1 cellular context compared by ENCODE assay signal in the genomic region with DNA sequence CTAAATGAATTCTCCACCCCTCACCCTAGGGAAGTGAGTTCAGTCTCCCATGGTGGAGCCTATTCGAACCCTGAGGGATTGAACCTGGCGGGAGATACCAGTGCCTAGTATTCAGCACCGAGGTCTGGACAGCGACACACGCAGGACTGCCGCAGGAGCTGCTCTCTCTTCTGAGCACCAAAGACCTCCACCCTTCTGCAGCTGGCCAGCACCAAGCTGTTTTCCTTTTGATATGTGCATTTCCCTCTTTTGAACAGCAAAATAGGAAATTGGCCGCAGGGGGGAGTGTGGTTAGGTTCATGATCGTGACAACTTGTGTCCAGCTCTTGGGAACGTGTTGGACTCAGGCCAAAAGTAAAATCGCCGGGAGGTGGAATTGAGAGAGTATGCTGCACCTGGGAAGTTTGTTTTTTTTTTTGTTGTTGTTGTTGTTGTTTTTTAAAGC.
TF ChIP-seq lines count a peak whose summit lies in the region.

No MANE protein-coding gene starts in this region.

TF ChIP-seq in HepG2, 621 proteins besides CTCF, POLR2A, EP300 and RAD21 (continued from another document and continues in another):
- TF ChIP-seq GABPA (IDR thresholded peaks at IDR 0.05; ENCODE audit: low read depth, low read length) (no peak), GABPA (CRISPR knock-in tag; IDR thresholded peaks at IDR 0.05; ENCODE audit: low read depth) (no peak), PITX1 (CRISPR knock-in tag; IDR thresholded peaks at IDR 0.05) (no peak), TMF1 (CRISPR knock-in tag; IDR thresholded peaks at IDR 0.05; ENCODE audit: low read depth) (no peak), ZNF841 (CRISPR knock-in tag; IDR thresholded peaks at IDR 0.05; ENCODE audit: borderline replicate concordance) (no peak), EED (CRISPR knock-in tag; IDR thresholded peaks at IDR 0.05) (no peak), ZSCAN12 (CRISPR knock-in tag; IDR thresholded peaks at IDR 0.05) (peak; percentile 43; the same call in 1 of the 2 replicates), BHLHE40 (IDR thresholded peaks at IDR 0.05; ENCODE audit: low read length) (no peak), SETDB1 (CRISPR knock-in tag; IDR thresholded peaks at IDR 0.05; ENCODE audit: borderline replicate concordance) (no peak), NFATC3 (CRISPR knock-in tag; IDR thresholded peaks at IDR 0.05) (no peak), FLYWCH1 (CRISPR knock-in tag; IDR thresholded peaks at IDR 0.05) (no peak), ZNF263 (CRISPR knock-in tag; IDR thresholded peaks at IDR 0.05) (peak; percentile 49; the same call in 1 of the 2 replicates), KDM5A (IDR thresholded peaks at IDR 0.05; ENCODE audit: borderline replicate concordance, low read length) (no peak), SRSF9 (IDR thresholded peaks at IDR 0.05; ENCODE audit: borderline replicate concordance, insufficient read depth, low read depth, low read length, poor library complexity, severe bottlenecking) (no peak), ZFP41 (CRISPR knock-in tag; IDR thresholded peaks at IDR 0.05; ENCODE audit: borderline replicate concordance) (no peak), ZSCAN29 (CRISPR knock-in tag; conservative IDR thresholded peaks at IDR 0.05) (no peak), ZSCAN20 (CRISPR knock-in tag; IDR thresholded peaks at IDR 0.05; ENCODE audit: borderline replicate concordance) (no peak), HOXD1 (CRISPR knock-in tag; IDR thresholded peaks at IDR 0.05) (0 out of 2 replicates have a peak, but pooled peaks have one; percentile 34), ZNF766 (CRISPR knock-in tag; IDR thresholded peaks at IDR 0.05; ENCODE audit: borderline replicate concordance) (peak; percentile 69; the same call in 1 of the 2 replicates), ZNF17 (CRISPR knock-in tag; IDR thresholded peaks at IDR 0.05) (no peak), ZBTB38 (CRISPR knock-in tag; IDR thresholded peaks at IDR 0.05) (no peak), ZNF382 (CRISPR knock-in tag; IDR thresholded peaks at IDR 0.05; ENCODE audit: borderline replicate concordance) (no peak), PHB2 (IDR thresholded peaks at IDR 0.05; ENCODE audit: partially characterized antibody) (no peak), ZFP36L2 (CRISPR knock-in tag; IDR thresholded peaks at IDR 0.05) (0 out of 2 replicates have a peak, but pooled peaks have one; percentile 33), SALL2 (CRISPR knock-in tag; IDR thresholded peaks at IDR 0.05) (0 out of 2 replicates have a peak, but pooled peaks have one; percentile 41), MXD4 (CRISPR knock-in tag; IDR thresholded peaks at IDR 0.05) (peak; percentile 62; the same call in 1 of the 2 replicates), CCAR2 (optimal IDR thresholded peaks at IDR 0.05; ENCODE audit: low read depth, low read length) (no peak), RFXANK (CRISPR knock-in tag; IDR thresholded peaks at IDR 0.05) (no peak), HDAC6 (IDR thresholded peaks at IDR 0.05; ENCODE audit: low read depth, low read length) (no peak), FOXO1 (CRISPR knock-in tag; IDR thresholded peaks at IDR 0.05) (no peak), U2AF2 (IDR thresholded peaks at IDR 0.05; ENCODE audit: low read depth, low read length) (no peak), DNMT3B (CRISPR knock-in tag; conservative IDR thresholded peaks at IDR 0.05) (0 out of 2 replicates have a peak, but pooled peaks have one; percentile 43), AHR (CRISPR knock-in tag; IDR thresholded peaks at IDR 0.05) (0 out of 2 replicates have a peak, but pooled peaks have one; percentile 65), ZNF589 (CRISPR knock-in tag; conservative IDR thresholded peaks at IDR 0.05) (no peak), ZNF850 (CRISPR knock-in tag; conservative IDR thresholded peaks at IDR 0.05) (no peak), AGO1 (IDR thresholded peaks at IDR 0.05; ENCODE audit: low read depth, low read length, poor library complexity, severe bottlenecking) (no peak), HNF4G (IDR thresholded peaks at IDR 0.05; ENCODE audit: borderline replicate concordance, low read depth, low read length) (no peak), HNF4G (CRISPR knock-in tag; IDR thresholded peaks at IDR 0.05; ENCODE audit: borderline replicate concordance, low read depth) (no peak), CHCHD3 (CRISPR knock-in tag; IDR thresholded peaks at IDR 0.05) (no peak), NFKB2 (CRISPR knock-in tag; IDR thresholded peaks at IDR 0.05; ENCODE audit: borderline replicate concordance) (peak; percentile 87; the same call in 1 of the 2 replicates), KDM1A (CRISPR knock-in tag; IDR thresholded peaks at IDR 0.05) (no peak)
- TF ChIP-seq, protein P1, sequence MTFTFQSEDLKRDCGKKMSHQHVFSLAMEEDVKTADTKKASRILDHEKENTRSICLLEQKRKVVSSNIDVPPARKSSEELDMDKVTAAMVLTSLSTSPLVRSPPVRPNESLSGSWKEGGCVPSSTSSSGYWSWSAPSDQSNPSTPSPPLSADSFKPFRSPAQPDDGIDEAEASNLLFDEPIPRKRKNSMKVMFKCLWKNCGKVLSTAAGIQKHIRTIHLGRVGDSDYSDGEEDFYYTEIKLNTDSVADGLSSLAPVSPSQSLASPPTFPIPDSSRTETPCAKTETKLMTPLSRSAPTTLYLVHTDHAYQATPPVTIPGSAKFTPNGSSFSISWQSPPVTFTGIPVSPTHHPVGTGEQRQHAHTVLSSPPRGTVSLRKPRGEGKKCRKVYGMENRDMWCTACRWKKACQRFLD (CRISPR knock-in tag; IDR thresholded peaks at IDR 0.05; ENCODE audit: borderline replicate concordance): no peak
- TF ChIP-seq, protein P2, sequence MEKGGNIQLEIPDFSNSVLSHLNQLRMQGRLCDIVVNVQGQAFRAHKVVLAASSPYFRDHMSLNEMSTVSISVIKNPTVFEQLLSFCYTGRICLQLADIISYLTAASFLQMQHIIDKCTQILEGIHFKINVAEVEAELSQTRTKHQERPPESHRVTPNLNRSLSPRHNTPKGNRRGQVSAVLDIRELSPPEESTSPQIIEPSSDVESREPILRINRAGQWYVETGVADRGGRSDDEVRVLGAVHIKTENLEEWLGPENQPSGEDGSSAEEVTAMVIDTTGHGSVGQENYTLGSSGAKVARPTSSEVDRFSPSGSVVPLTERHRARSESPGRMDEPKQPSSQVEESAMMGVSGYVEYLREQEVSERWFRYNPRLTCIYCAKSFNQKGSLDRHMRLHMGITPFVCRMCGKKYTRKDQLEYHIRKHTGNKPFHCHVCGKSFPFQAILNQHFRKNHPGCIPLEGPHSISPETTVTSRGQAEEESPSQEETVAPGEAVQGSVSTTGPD (CRISPR knock-in tag; IDR thresholded peaks at IDR 0.05): no peak
- TF ChIP-seq, protein P3, sequence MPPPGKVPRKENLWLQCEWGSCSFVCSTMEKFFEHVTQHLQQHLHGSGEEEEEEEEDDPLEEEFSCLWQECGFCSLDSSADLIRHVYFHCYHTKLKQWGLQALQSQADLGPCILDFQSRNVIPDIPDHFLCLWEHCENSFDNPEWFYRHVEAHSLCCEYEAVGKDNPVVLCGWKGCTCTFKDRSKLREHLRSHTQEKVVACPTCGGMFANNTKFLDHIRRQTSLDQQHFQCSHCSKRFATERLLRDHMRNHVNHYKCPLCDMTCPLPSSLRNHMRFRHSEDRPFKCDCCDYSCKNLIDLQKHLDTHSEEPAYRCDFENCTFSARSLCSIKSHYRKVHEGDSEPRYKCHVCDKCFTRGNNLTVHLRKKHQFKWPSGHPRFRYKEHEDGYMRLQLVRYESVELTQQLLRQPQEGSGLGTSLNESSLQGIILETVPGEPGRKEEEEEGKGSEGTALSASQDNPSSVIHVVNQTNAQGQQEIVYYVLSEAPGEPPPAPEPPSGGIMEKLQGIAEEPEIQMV (CRISPR knock-in tag; IDR thresholded peaks at IDR 0.05; ENCODE audit: low read depth): peak; percentile 52; the same call in 1 of the 2 replicates
- TF ChIP-seq, protein P4, sequence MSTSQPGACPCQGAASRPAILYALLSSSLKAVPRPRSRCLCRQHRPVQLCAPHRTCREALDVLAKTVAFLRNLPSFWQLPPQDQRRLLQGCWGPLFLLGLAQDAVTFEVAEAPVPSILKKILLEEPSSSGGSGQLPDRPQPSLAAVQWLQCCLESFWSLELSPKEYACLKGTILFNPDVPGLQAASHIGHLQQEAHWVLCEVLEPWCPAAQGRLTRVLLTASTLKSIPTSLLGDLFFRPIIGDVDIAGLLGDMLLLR (CRISPR knock-in tag; IDR thresholded peaks at IDR 0.05): no peak
- TF ChIP-seq, protein P5, sequence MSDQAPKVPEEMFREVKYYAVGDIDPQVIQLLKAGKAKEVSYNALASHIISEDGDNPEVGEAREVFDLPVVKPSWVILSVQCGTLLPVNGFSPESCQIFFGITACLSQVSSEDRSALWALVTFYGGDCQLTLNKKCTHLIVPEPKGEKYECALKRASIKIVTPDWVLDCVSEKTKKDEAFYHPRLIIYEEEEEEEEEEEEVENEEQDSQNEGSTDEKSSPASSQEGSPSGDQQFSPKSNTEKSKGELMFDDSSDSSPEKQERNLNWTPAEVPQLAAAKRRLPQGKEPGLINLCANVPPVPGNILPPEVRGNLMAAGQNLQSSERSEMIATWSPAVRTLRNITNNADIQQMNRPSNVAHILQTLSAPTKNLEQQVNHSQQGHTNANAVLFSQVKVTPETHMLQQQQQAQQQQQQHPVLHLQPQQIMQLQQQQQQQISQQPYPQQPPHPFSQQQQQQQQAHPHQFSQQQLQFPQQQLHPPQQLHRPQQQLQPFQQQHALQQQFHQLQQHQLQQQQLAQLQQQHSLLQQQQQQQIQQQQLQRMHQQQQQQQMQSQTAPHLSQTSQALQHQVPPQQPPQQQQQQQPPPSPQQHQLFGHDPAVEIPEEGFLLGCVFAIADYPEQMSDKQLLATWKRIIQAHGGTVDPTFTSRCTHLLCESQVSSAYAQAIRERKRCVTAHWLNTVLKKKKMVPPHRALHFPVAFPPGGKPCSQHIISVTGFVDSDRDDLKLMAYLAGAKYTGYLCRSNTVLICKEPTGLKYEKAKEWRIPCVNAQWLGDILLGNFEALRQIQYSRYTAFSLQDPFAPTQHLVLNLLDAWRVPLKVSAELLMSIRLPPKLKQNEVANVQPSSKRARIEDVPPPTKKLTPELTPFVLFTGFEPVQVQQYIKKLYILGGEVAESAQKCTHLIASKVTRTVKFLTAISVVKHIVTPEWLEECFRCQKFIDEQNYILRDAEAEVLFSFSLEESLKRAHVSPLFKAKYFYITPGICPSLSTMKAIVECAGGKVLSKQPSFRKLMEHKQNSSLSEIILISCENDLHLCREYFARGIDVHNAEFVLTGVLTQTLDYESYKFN (CRISPR knock-in tag; conservative IDR thresholded peaks at IDR 0.05): no peak
- TF ChIP-seq, protein P6, sequence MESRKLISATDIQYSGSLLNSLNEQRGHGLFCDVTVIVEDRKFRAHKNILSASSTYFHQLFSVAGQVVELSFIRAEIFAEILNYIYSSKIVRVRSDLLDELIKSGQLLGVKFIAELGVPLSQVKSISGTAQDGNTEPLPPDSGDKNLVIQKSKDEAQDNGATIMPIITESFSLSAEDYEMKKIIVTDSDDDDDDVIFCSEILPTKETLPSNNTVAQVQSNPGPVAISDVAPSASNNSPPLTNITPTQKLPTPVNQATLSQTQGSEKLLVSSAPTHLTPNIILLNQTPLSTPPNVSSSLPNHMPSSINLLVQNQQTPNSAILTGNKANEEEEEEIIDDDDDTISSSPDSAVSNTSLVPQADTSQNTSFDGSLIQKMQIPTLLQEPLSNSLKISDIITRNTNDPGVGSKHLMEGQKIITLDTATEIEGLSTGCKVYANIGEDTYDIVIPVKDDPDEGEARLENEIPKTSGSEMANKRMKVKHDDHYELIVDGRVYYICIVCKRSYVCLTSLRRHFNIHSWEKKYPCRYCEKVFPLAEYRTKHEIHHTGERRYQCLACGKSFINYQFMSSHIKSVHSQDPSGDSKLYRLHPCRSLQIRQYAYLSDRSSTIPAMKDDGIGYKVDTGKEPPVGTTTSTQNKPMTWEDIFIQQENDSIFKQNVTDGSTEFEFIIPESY (CRISPR knock-in tag; IDR thresholded peaks at IDR 0.05): no peak
- TF ChIP-seq, protein P7, sequence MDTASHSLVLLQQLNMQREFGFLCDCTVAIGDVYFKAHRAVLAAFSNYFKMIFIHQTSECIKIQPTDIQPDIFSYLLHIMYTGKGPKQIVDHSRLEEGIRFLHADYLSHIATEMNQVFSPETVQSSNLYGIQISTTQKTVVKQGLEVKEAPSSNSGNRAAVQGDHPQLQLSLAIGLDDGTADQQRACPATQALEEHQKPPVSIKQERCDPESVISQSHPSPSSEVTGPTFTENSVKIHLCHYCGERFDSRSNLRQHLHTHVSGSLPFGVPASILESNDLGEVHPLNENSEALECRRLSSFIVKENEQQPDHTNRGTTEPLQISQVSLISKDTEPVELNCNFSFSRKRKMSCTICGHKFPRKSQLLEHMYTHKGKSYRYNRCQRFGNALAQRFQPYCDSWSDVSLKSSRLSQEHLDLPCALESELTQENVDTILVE (CRISPR knock-in tag; IDR thresholded peaks at IDR 0.05): peak; percentile 72
- TF ChIP-seq, protein P8, sequence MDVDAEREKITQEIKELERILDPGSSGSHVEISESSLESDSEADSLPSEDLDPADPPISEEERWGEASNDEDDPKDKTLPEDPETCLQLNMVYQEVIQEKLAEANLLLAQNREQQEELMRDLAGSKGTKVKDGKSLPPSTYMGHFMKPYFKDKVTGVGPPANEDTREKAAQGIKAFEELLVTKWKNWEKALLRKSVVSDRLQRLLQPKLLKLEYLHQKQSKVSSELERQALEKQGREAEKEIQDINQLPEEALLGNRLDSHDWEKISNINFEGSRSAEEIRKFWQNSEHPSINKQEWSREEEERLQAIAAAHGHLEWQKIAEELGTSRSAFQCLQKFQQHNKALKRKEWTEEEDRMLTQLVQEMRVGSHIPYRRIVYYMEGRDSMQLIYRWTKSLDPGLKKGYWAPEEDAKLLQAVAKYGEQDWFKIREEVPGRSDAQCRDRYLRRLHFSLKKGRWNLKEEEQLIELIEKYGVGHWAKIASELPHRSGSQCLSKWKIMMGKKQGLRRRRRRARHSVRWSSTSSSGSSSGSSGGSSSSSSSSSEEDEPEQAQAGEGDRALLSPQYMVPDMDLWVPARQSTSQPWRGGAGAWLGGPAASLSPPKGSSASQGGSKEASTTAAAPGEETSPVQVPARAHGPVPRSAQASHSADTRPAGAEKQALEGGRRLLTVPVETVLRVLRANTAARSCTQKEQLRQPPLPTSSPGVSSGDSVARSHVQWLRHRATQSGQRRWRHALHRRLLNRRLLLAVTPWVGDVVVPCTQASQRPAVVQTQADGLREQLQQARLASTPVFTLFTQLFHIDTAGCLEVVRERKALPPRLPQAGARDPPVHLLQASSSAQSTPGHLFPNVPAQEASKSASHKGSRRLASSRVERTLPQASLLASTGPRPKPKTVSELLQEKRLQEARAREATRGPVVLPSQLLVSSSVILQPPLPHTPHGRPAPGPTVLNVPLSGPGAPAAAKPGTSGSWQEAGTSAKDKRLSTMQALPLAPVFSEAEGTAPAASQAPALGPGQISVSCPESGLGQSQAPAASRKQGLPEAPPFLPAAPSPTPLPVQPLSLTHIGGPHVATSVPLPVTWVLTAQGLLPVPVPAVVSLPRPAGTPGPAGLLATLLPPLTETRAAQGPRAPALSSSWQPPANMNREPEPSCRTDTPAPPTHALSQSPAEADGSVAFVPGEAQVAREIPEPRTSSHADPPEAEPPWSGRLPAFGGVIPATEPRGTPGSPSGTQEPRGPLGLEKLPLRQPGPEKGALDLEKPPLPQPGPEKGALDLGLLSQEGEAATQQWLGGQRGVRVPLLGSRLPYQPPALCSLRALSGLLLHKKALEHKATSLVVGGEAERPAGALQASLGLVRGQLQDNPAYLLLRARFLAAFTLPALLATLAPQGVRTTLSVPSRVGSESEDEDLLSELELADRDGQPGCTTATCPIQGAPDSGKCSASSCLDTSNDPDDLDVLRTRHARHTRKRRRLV (CRISPR knock-in tag; IDR thresholded peaks at IDR 0.05): no peak
